In genomic region chr22:24401824-24402434, GRCh38 we compare ENCODE assay signal across 10 cellular contexts. TPM values are rescaled to one million over a fixed set of nuclear protein-coding genes. Genes with fewer than 3 reads are reported as not detected.
DNase-seq lines count a peak whose midpoint lies in the region; ATAC-seq, FAIRE-seq and TF ChIP-seq lines count a peak whose summit lies in the region.
"Had no signal": no experiment of that assay in that cellular context is flagged by ENCODE, and none has a peak within 500 bp of the region (broad histone marks: within the 10 kb centered on the region; RNA-seq: fewer than 3 reads in every experiment).

No MANE protein-coding gene starts in this region.

- H3K9ac ChIP-seq in kidney (ENCODE audit: low read length in 2 of 2) (no peak overlapping the region), subcutaneous abdominal adipose tissue (ENCODE audit: low read length in 5 of 5) (no peak overlapping the region)
- H3K9ac ChIP-seq: neural progenitor cell had no signal

- H3K27me3 ChIP-seq in subcutaneous abdominal adipose tissue (ENCODE audit: control insufficient read depth in 5 of 5, insufficient read depth in 4 of 5, low read length in 5 of 5) = no peaks in the 10 kb centered on the region
- H3K27me3 ChIP-seq: neural progenitor cell had no signal

- H3K4me3 Mint-ChIP-seq in activated CD4-positive, alpha-beta T cell treated with anti-CD3 and anti-CD28 coated beads, Interleukin-2, amount 10 ng/mL, durations not matched to agents 7 days and 5 days = no peak overlapping the region
- H3K4me3 Mint-ChIP-seq in activated B cell treated with CpG ODN at 0.5 μM for 24 hours = peak overlapping the region; percentile 77
- H3K4me3 Mint-ChIP-seq: neural progenitor cell had no signal

- peaks cover 13 to 21% of the 10 kb centered on the region in 2 donors for H3K4me1 ChIP-seq in kidney (ENCODE audit: control insufficient read depth in 1 of 2, insufficient read depth in 1 of 2, low read depth in 1 of 2, low read length in 2 of 2)
- peaks cover 6 to 41% (median 16%) of the 10 kb centered on the region in 5 donors for H3K4me1 ChIP-seq in subcutaneous abdominal adipose tissue (ENCODE audit: control insufficient read depth in 5 of 5, insufficient read depth in 5 of 5, low read length in 5 of 5)
- H3K4me1 ChIP-seq: neural progenitor cell had no signal

- no peaks in the 10 kb centered on the region for H3K9me3 ChIP-seq in kidney (ENCODE audit: control insufficient read depth in 1 of 2, low read length in 2 of 2)
- H3K9me3 ChIP-seq in subcutaneous abdominal adipose tissue (ENCODE audit: control insufficient read depth in 5 of 5, low read length in 5 of 5) = no peaks in the 10 kb centered on the region

- no peaks in the 10 kb centered on the region for H3K27me3 Mint-ChIP-seq in activated CD4-positive, alpha-beta T cell treated with anti-CD3 and anti-CD28 coated beads, Interleukin-2, amount 10 ng/mL, durations not matched to agents 7 days and 5 days
- no peaks in the 10 kb centered on the region for H3K27me3 Mint-ChIP-seq in activated B cell treated with CpG ODN at 0.5 μM for 24 hours

- POLR2A ChIA-PET in activated CD4-positive, alpha-beta T cell treated with anti-CD3 and anti-CD28 coated beads, Interleukin-2, amount 10 ng/mL, durations not matched to agents 7 days and 5 days (lab: Charles Lee) = no interaction called here
- POLR2A ChIA-PET in activated B cell treated with CpG ODN at 0.5 μM for 24 hours (lab: Charles Lee) = interaction anchor here (0.6 to 1.5 kb wide), 4 partner anchors 25 to 73 kb away, joined by 3 to 11 read pairs (median 3); no protein-coding TSS in a partner anchor

- ATAC-seq in activated B cell treated with CpG ODN at 0.5 μM for 24 hours (ENCODE audit: low read depth) (peak; percentile 7), GM21737 (IDR thresholded peaks at IDR 0.05; ENCODE audit: unreplicated experiment) (no peak)

- no peak for DNase-seq in activated CD4-positive, alpha-beta T cell treated with anti-CD3 and anti-CD28 coated beads, Interleukin-2, amount 10 ng/mL, durations not matched to agents 7 days and 5 days
- DNase-seq in activated CD4-positive, alpha-beta T cell treated with anti-CD3 and anti-CD28 coated beads, Interleukin-2, amount 50 U/mL, for 48 hours = no peak
- DNase-seq in activated B cell treated with CpG ODN at 0.5 μM for 24 hours (no peak), kidney (peak; percentile 73), pons (ENCODE audit: low spot score) (no peak), iPS-NIHi7 (ENCODE audit: extremely low spot score) (no peak)
- DNase-seq: MM.1S had no signal

- H3K36me3 Mint-ChIP-seq in activated CD4-positive, alpha-beta T cell treated with anti-CD3 and anti-CD28 coated beads, Interleukin-2, amount 10 ng/mL, durations not matched to agents 7 days and 5 days (ENCODE audit: low read depth) = peaks cover 20% of the 10 kb centered on the region
- peaks cover 37% of the 10 kb centered on the region for H3K36me3 Mint-ChIP-seq in activated B cell treated with CpG ODN at 0.5 μM for 24 hours (ENCODE audit: low read depth)

- CTCF ChIA-PET in activated CD4-positive, alpha-beta T cell treated with anti-CD3 and anti-CD28 coated beads, Interleukin-2, amount 10 ng/mL, durations not matched to agents 7 days and 5 days (lab: Charles Lee) = interaction anchor here (1.3 kb wide), 1 partner anchor 9 kb away, joined by 3 read pairs; no protein-coding TSS in a partner anchor
- CTCF ChIA-PET in activated B cell treated with CpG ODN at 0.5 μM for 24 hours (lab: Charles Lee) = interaction anchor here (1.8 kb wide), 1 partner anchor 20 kb away, joined by 5 read pairs; no protein-coding TSS in a partner anchor

- H3K4me3 ChIP-seq in kidney (ENCODE audit: low read length in 2 of 2) (no peak overlapping the region), subcutaneous abdominal adipose tissue (ENCODE audit: low read depth in 1 of 5, low read length in 5 of 5) (peak overlapping the region in 1 of 5 donors; percentile 16)
- H3K4me3 ChIP-seq: neural progenitor cell had no signal

- H3K27ac ChIP-seq in kidney (ENCODE audit: low read depth in 2 of 2, low read length in 2 of 2) (peak overlapping the region; percentile 45 to 80), subcutaneous abdominal adipose tissue (ENCODE audit: low read depth, low read length) (peak overlapping the region; percentile 37)
- H3K27ac ChIP-seq: neural progenitor cell had no signal

- H3K9me3 Mint-ChIP-seq in activated CD4-positive, alpha-beta T cell treated with anti-CD3 and anti-CD28 coated beads, Interleukin-2, amount 10 ng/mL, durations not matched to agents 7 days and 5 days = no peaks in the 10 kb centered on the region
- no peaks in the 10 kb centered on the region for H3K9me3 Mint-ChIP-seq in activated B cell treated with CpG ODN at 0.5 μM for 24 hours
- H3K9me3 Mint-ChIP-seq: neural progenitor cell had no signal

- H3K36me3 ChIP-seq in kidney (ENCODE audit: control insufficient read depth in 1 of 2, insufficient read depth in 2 of 2, low read length in 2 of 2) (peaks cover 0 to 9% of the 10 kb centered on the region in 2 donors), subcutaneous abdominal adipose tissue (ENCODE audit: control insufficient read depth in 5 of 5, insufficient read depth in 5 of 5, low read length in 5 of 5) (peaks cover 2 to 39% (median 20%) of the 10 kb centered on the region in 5 donors)
- H3K36me3 ChIP-seq: neural progenitor cell had no signal

- intact Hi-C loops in activated B cell treated with CpG ODN at 0.5 μM for 24 hours (cut with micrococcal nuclease) (loop anchor here (1.0 to 5.0 kb wide), 3 partner anchors 19 to 130 kb away; partner anchors contain the start of gene SPECC1L), kidney (cut with DNase I) (no loop called here)

- FAIRE-seq in kidney (lab: Jason Lieb, UNC) = no peak

- H3K27ac Mint-ChIP-seq in activated CD4-positive, alpha-beta T cell treated with anti-CD3 and anti-CD28 coated beads, Interleukin-2, amount 10 ng/mL, durations not matched to agents 7 days and 5 days = peak overlapping the region; percentile 37
- H3K27ac Mint-ChIP-seq in activated B cell treated with CpG ODN at 0.5 μM for 24 hours = peak overlapping the region; percentile 86
- H3K27ac Mint-ChIP-seq: neural progenitor cell had no signal

- peaks cover 45% of the 10 kb centered on the region for H3K4me1 Mint-ChIP-seq in activated CD4-positive, alpha-beta T cell treated with anti-CD3 and anti-CD28 coated beads, Interleukin-2, amount 10 ng/mL, durations not matched to agents 7 days and 5 days
- peaks cover 88% of the 10 kb centered on the region for H3K4me1 Mint-ChIP-seq in activated B cell treated with CpG ODN at 0.5 μM for 24 hours

- TF ChIP-seq CTCF in activated B cell treated with CpG ODN at 0.5 μM for 24 hours (IDR thresholded peaks at IDR 0.05) (no peak), kidney (IDR thresholded peaks at IDR 0.05; ENCODE audit: borderline replicate concordance, extremely low read depth, insufficient read depth) (no peak)

RNA-seq across cellular contexts. Expression of gene ADORA2A, which starts 25.5 kb away (rescaled TPM):
- 10 to 100 TPM; 25.3 to 29.0 TPM for total RNA-seq in activated CD4-positive, alpha-beta T cell treated with anti-CD3 and anti-CD28 coated beads, Interleukin-2, amount 10 ng/mL, durations not matched to agents 7 days and 5 days
- total RNA-seq in activated B cell treated with CpG ODN at 0.5 μM for 24 hours (35.7 and 35.8 TPM in 2 replicates), kidney (6.9 TPM)
- polyA plus RNA-seq in kidney (ENCODE audit: insufficient read depth, low read depth, low replicate concordance) = 6.1 TPM
